1 cellular context compared by ENCODE assay signal in genomic region chr6:150867117-150867516, GRCh38.
TF ChIP-seq lines count a peak whose summit lies in the region.

No MANE protein-coding gene starts in this region.

TF ChIP-seq in H1, 55 proteins besides CTCF, POLR2A, EP300 and RAD21 (continued from another document):
- no peak for TF ChIP-seq NANOG (IDR thresholded peaks at IDR 0.05; ENCODE audit: insufficient read depth, low read depth, low read length, poor library complexity, severe bottlenecking)
- no peak for TF ChIP-seq BACH1 (IDR thresholded peaks at IDR 0.05; ENCODE audit: low read length)
- TF ChIP-seq E2F6 (IDR thresholded peaks at IDR 0.05): no peak
- TF ChIP-seq BRCA1 (IDR thresholded peaks at IDR 0.05; ENCODE audit: low read depth, low read length): no peak
- TF ChIP-seq YY1 (IDR thresholded peaks at IDR 0.05; ENCODE audit: low read depth, low read length): no peak
- no peak for TF ChIP-seq HDAC6 (IDR thresholded peaks at IDR 0.05; ENCODE audit: low read depth, low read length)
